29 cellular contexts compared by ENCODE assay signal in genomic region chr4:25417014-25417413, GRCh38.
"Had no signal": no experiment of that assay in that cellular context is flagged by ENCODE, and none has a peak within 500 bp of the region (broad histone marks: within the 10 kb centered on the region; RNA-seq: fewer than 3 reads in every experiment).

No MANE protein-coding gene starts in this region.

- H3K9me3 Mint-ChIP-seq: dendritic cell treated with granulocyte-macrophage colony-stimulating factor and Interleukin-4, amounts not matched to agents 40 ng/mL and 50 ng/mL, for 4 days; effector memory CD8-positive, alpha-beta T cell; endodermal cell had no signal

- DNase-seq: colonic mucosa; cortex of kidney; dermis blood vessel endothelial cell; dorsolateral prefrontal cortex; effector CD4-positive, alpha-beta T cell; effector CD8-positive, alpha-beta T cell; effector memory CD4-positive, alpha-beta T cell; effector memory CD8-positive, alpha-beta T cell; endodermal cell; erythroblast; esophagus squamous epithelium; foreskin fibroblast; foreskin keratinocyte; foreskin melanocyte; gastrocnemius medialis; glutamatergic neuron; head of caudate nucleus; heart left ventricle; heart right ventricle had no signal

- H3K27me3 ChIP-seq: colonic mucosa, dorsolateral prefrontal cortex, esophagus muscularis mucosa, esophagus squamous epithelium, foreskin keratinocyte, gastrocnemius medialis, gastroesophageal sphincter, heart left ventricle, heart right ventricle had no signal

- H3K4me3 ChIP-seq: colonic mucosa, coronary artery, dorsolateral prefrontal cortex, esophagus muscularis mucosa, esophagus squamous epithelium, gastrocnemius medialis, gastroesophageal sphincter, heart left ventricle, heart right ventricle had no signal

- H3K27ac ChIP-seq: colonic mucosa, coronary artery, dorsolateral prefrontal cortex, epithelial cell of prostate, esophagus muscularis mucosa, esophagus squamous epithelium, foreskin keratinocyte, gastrocnemius medialis, gastroesophageal sphincter, heart left ventricle, heart right ventricle had no signal

- FAIRE-seq: colon, endometrium, endothelial cell of umbilical vein, frontal cortex had no signal

- H3K4me1 ChIP-seq: colonic mucosa, esophagus muscularis mucosa, esophagus squamous epithelium, foreskin keratinocyte, gastrocnemius medialis, gastroesophageal sphincter had no signal

- H3K4me1 Mint-ChIP-seq: endodermal cell had no signal

- H3K27ac Mint-ChIP-seq: dendritic cell treated with granulocyte-macrophage colony-stimulating factor and Interleukin-4, amounts not matched to agents 40 ng/mL and 50 ng/mL, for 4 days; endodermal cell had no signal

- H3K27me3 Mint-ChIP-seq: dendritic cell treated with granulocyte-macrophage colony-stimulating factor and Interleukin-4, amounts not matched to agents 40 ng/mL and 50 ng/mL, for 4 days; effector memory CD8-positive, alpha-beta T cell had no signal

- H3K4me3 Mint-ChIP-seq: dendritic cell treated with granulocyte-macrophage colony-stimulating factor and Interleukin-4, amounts not matched to agents 40 ng/mL and 50 ng/mL, for 4 days; effector memory CD8-positive, alpha-beta T cell; endodermal cell had no signal

- H3K36me3 ChIP-seq: colonic mucosa had no signal

- ATAC-seq: effector memory CD8-positive, alpha-beta T cell; esophagus mucosa; foreskin keratinocyte; gastrocnemius medialis; gastroesophageal sphincter; heart left ventricle; heart right ventricle had no signal

- H3K9me3 ChIP-seq: colonic mucosa, esophagus muscularis mucosa, esophagus squamous epithelium, gastrocnemius medialis, gastroesophageal sphincter, heart left ventricle, heart right ventricle had no signal
